In the genomic region with DNA sequence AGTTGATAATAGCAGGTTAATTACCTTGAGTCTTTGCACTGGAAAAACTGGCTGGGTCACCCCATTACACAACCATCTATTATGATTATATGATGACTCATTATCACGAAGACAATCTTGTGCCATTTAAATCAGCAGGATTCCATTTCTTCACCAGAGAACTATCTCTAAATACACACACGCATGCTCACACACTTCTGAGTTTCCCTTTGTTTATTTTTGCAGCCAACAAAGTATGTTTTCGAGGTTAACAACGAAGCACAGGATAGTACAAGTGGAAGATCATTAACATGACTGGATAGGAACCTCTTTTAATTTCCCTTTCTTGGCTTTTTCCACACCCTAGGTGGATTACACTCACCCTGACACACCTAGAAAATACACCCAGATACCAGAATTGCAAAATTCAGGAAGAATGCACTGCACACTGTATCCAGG, we compare ENCODE assay signal across 1 cellular context.
A peak's percentile ranks its signal among the peaks of the same experiment; 100 is the strongest.
TF ChIP-seq lines count a peak whose summit lies in the region.

No MANE protein-coding gene starts in this region.

TF ChIP-seq in HEK293, 187 proteins besides CTCF, POLR2A, EP300 and RAD21 (continued from another document and continues in another):
- TF ChIP-seq, protein P1, sequence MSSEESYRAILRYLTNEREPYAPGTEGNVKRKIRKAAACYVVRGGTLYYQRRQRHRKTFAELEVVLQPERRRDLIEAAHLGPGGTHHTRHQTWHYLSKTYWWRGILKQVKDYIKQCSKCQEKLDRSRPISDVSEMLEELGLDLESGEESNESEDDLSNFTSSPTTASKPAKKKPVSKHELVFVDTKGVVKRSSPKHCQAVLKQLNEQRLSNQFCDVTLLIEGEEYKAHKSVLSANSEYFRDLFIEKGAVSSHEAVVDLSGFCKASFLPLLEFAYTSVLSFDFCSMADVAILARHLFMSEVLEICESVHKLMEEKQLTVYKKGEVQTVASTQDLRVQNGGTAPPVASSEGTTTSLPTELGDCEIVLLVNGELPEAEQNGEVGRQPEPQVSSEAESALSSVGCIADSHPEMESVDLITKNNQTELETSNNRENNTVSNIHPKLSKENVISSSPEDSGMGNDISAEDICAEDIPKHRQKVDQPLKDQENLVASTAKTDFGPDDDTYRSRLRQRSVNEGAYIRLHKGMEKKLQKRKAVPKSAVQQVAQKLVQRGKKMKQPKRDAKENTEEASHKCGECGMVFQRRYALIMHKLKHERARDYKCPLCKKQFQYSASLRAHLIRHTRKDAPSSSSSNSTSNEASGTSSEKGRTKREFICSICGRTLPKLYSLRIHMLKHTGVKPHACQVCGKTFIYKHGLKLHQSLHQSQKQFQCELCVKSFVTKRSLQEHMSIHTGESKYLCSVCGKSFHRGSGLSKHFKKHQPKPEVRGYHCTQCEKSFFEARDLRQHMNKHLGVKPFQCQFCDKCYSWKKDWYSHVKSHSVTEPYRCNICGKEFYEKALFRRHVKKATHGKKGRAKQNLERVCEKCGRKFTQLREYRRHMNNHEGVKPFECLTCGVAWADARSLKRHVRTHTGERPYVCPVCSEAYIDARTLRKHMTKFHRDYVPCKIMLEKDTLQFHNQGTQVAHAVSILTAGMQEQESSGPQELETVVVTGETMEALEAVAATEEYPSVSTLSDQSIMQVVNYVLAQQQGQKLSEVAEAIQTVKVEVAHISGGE (tag by site-specific recombination; conservative IDR thresholded peaks at IDR 0.05; ENCODE audit: low read depth): no peak
- TF ChIP-seq ZNF677 (tag by site-specific recombination; IDR thresholded peaks at IDR 0.05) (no peak), ZNF558 (tag by site-specific recombination; IDR thresholded peaks at IDR 0.05) (0 out of 2 replicates have a peak, but pooled peaks have one; percentile 42), ZNF791 (tag by site-specific recombination; IDR thresholded peaks at IDR 0.05) (no peak), ZNF624 (tag by site-specific recombination; IDR thresholded peaks at IDR 0.05) (no peak), ZNF202 (tag by site-specific recombination; IDR thresholded peaks at IDR 0.05; ENCODE audit: borderline replicate concordance) (no peak), SP2 (tag by site-specific recombination; IDR thresholded peaks at IDR 0.05) (0 out of 2 replicates have a peak, but pooled peaks have one; percentile 14), ZFP69B (tag by site-specific recombination; IDR thresholded peaks at IDR 0.05) (peak; percentile 83), ZBTB1 (tag by site-specific recombination; IDR thresholded peaks at IDR 0.05) (no peak), HOXD13 (CRISPR knock-in tag; IDR thresholded peaks at IDR 0.05; ENCODE audit: borderline replicate concordance) (no peak), ZSCAN23 (tag by site-specific recombination; IDR thresholded peaks at IDR 0.05) (peak; percentile 74; the same call in 1 of the 2 replicates), BCL11B (tag by site-specific recombination; IDR thresholded peaks at IDR 0.05; ENCODE audit: low read depth) (peak; percentile 79; the same call in 1 of the 2 replicates), ZNF837 (tag by site-specific recombination; IDR thresholded peaks at IDR 0.05) (no peak), ZXDB (tag by site-specific recombination; IDR thresholded peaks at IDR 0.05) (peak; percentile 85), GLIS2 (tag by site-specific recombination; IDR thresholded peaks at IDR 0.05) (no peak), ZBTB8A (tag by site-specific recombination; IDR thresholded peaks at IDR 0.05) (peak; percentile 30), ZBTB48 (tag by site-specific recombination; IDR thresholded peaks at IDR 0.05) (no peak), ZNF324 (tag by site-specific recombination; IDR thresholded peaks at IDR 0.05) (peak; percentile 41; the same call in 1 of the 2 replicates), ZNF777 (tag by site-specific recombination; IDR thresholded peaks at IDR 0.05; ENCODE audit: borderline replicate concordance) (no peak), ZNF501 (tag by site-specific recombination; IDR thresholded peaks at IDR 0.05) (no peak), ZNF610 (tag by site-specific recombination; IDR thresholded peaks at IDR 0.05; ENCODE audit: borderline replicate concordance) (peak; percentile 27; the same call in 1 of the 2 replicates), SP3 (tag by site-specific recombination; IDR thresholded peaks at IDR 0.05) (peak; percentile 34), ZNF600 (tag by site-specific recombination; IDR thresholded peaks at IDR 0.05) (no peak)
- TF ChIP-seq, protein P2, sequence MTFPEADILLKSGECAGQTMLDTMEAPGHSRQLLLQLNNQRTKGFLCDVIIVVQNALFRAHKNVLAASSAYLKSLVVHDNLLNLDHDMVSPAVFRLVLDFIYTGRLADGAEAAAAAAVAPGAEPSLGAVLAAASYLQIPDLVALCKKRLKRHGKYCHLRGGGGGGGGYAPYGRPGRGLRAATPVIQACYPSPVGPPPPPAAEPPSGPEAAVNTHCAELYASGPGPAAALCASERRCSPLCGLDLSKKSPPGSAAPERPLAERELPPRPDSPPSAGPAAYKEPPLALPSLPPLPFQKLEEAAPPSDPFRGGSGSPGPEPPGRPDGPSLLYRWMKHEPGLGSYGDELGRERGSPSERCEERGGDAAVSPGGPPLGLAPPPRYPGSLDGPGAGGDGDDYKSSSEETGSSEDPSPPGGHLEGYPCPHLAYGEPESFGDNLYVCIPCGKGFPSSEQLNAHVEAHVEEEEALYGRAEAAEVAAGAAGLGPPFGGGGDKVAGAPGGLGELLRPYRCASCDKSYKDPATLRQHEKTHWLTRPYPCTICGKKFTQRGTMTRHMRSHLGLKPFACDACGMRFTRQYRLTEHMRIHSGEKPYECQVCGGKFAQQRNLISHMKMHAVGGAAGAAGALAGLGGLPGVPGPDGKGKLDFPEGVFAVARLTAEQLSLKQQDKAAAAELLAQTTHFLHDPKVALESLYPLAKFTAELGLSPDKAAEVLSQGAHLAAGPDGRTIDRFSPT (tag by site-specific recombination; IDR thresholded peaks at IDR 0.05): peak; percentile 84
- TF ChIP-seq, protein P3, sequence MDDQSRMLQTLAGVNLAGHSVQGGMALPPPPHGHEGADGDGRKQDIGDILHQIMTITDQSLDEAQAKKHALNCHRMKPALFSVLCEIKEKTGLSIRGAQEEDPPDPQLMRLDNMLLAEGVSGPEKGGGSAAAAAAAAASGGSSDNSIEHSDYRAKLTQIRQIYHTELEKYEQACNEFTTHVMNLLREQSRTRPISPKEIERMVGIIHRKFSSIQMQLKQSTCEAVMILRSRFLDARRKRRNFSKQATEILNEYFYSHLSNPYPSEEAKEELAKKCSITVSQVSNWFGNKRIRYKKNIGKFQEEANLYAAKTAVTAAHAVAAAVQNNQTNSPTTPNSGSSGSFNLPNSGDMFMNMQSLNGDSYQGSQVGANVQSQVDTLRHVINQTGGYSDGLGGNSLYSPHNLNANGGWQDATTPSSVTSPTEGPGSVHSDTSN (CRISPR knock-in tag; IDR thresholded peaks at IDR 0.05): no peak
- TF ChIP-seq, protein P4, sequence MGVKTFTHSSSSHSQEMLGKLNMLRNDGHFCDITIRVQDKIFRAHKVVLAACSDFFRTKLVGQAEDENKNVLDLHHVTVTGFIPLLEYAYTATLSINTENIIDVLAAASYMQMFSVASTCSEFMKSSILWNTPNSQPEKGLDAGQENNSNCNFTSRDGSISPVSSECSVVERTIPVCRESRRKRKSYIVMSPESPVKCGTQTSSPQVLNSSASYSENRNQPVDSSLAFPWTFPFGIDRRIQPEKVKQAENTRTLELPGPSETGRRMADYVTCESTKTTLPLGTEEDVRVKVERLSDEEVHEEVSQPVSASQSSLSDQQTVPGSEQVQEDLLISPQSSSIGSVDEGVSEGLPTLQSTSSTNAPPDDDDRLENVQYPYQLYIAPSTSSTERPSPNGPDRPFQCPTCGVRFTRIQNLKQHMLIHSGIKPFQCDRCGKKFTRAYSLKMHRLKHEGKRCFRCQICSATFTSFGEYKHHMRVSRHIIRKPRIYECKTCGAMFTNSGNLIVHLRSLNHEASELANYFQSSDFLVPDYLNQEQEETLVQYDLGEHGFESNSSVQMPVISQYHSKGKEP (tag by site-specific recombination; IDR thresholded peaks at IDR 0.05): peak; percentile 44; the same call in 1 of the 2 replicates
- TF ChIP-seq, protein P5, sequence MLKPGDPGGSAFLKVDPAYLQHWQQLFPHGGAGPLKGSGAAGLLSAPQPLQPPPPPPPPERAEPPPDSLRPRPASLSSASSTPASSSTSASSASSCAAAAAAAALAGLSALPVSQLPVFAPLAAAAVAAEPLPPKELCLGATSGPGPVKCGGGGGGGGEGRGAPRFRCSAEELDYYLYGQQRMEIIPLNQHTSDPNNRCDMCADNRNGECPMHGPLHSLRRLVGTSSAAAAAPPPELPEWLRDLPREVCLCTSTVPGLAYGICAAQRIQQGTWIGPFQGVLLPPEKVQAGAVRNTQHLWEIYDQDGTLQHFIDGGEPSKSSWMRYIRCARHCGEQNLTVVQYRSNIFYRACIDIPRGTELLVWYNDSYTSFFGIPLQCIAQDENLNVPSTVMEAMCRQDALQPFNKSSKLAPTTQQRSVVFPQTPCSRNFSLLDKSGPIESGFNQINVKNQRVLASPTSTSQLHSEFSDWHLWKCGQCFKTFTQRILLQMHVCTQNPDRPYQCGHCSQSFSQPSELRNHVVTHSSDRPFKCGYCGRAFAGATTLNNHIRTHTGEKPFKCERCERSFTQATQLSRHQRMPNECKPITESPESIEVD (tag by site-specific recombination; IDR thresholded peaks at IDR 0.05): peak; percentile 97
- TF ChIP-seq, protein P6, sequence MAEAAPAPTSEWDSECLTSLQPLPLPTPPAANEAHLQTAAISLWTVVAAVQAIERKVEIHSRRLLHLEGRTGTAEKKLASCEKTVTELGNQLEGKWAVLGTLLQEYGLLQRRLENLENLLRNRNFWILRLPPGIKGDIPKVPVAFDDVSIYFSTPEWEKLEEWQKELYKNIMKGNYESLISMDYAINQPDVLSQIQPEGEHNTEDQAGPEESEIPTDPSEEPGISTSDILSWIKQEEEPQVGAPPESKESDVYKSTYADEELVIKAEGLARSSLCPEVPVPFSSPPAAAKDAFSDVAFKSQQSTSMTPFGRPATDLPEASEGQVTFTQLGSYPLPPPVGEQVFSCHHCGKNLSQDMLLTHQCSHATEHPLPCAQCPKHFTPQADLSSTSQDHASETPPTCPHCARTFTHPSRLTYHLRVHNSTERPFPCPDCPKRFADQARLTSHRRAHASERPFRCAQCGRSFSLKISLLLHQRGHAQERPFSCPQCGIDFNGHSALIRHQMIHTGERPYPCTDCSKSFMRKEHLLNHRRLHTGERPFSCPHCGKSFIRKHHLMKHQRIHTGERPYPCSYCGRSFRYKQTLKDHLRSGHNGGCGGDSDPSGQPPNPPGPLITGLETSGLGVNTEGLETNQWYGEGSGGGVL (tag by site-specific recombination; IDR thresholded peaks at IDR 0.05): no peak; the same call in 1 of the 2 replicates
- TF ChIP-seq, protein P7, sequence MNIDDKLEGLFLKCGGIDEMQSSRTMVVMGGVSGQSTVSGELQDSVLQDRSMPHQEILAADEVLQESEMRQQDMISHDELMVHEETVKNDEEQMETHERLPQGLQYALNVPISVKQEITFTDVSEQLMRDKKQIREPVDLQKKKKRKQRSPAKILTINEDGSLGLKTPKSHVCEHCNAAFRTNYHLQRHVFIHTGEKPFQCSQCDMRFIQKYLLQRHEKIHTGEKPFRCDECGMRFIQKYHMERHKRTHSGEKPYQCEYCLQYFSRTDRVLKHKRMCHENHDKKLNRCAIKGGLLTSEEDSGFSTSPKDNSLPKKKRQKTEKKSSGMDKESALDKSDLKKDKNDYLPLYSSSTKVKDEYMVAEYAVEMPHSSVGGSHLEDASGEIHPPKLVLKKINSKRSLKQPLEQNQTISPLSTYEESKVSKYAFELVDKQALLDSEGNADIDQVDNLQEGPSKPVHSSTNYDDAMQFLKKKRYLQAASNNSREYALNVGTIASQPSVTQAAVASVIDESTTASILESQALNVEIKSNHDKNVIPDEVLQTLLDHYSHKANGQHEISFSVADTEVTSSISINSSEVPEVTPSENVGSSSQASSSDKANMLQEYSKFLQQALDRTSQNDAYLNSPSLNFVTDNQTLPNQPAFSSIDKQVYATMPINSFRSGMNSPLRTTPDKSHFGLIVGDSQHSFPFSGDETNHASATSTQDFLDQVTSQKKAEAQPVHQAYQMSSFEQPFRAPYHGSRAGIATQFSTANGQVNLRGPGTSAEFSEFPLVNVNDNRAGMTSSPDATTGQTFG (tag by site-specific recombination; IDR thresholded peaks at IDR 0.05; ENCODE audit: borderline replicate concordance): no peak
- TF ChIP-seq, protein P8, sequence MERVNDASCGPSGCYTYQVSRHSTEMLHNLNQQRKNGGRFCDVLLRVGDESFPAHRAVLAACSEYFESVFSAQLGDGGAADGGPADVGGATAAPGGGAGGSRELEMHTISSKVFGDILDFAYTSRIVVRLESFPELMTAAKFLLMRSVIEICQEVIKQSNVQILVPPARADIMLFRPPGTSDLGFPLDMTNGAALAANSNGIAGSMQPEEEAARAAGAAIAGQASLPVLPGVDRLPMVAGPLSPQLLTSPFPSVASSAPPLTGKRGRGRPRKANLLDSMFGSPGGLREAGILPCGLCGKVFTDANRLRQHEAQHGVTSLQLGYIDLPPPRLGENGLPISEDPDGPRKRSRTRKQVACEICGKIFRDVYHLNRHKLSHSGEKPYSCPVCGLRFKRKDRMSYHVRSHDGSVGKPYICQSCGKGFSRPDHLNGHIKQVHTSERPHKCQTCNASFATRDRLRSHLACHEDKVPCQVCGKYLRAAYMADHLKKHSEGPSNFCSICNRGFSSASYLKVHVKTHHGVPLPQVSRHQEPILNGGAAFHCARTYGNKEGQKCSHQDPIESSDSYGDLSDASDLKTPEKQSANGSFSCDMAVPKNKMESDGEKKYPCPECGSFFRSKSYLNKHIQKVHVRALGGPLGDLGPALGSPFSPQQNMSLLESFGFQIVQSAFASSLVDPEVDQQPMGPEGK (tag by site-specific recombination; IDR thresholded peaks at IDR 0.05): peak; percentile 11; the same call in 1 of the 2 replicates
- TF ChIP-seq, protein P9, sequence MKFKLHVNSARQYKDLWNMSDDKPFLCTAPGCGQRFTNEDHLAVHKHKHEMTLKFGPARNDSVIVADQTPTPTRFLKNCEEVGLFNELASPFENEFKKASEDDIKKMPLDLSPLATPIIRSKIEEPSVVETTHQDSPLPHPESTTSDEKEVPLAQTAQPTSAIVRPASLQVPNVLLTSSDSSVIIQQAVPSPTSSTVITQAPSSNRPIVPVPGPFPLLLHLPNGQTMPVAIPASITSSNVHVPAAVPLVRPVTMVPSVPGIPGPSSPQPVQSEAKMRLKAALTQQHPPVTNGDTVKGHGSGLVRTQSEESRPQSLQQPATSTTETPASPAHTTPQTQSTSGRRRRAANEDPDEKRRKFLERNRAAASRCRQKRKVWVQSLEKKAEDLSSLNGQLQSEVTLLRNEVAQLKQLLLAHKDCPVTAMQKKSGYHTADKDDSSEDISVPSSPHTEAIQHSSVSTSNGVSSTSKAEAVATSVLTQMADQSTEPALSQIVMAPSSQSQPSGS (tag by site-specific recombination; IDR thresholded peaks at IDR 0.05; ENCODE audit: low read depth): peak; percentile 71
- TF ChIP-seq, protein P10, sequence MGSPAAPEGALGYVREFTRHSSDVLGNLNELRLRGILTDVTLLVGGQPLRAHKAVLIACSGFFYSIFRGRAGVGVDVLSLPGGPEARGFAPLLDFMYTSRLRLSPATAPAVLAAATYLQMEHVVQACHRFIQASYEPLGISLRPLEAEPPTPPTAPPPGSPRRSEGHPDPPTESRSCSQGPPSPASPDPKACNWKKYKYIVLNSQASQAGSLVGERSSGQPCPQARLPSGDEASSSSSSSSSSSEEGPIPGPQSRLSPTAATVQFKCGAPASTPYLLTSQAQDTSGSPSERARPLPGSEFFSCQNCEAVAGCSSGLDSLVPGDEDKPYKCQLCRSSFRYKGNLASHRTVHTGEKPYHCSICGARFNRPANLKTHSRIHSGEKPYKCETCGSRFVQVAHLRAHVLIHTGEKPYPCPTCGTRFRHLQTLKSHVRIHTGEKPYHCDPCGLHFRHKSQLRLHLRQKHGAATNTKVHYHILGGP (tag by site-specific recombination; IDR thresholded peaks at IDR 0.05): peak; percentile 91
